Comparison of ENCODE assay signal across 8 cellular contexts in the genomic region with DNA sequence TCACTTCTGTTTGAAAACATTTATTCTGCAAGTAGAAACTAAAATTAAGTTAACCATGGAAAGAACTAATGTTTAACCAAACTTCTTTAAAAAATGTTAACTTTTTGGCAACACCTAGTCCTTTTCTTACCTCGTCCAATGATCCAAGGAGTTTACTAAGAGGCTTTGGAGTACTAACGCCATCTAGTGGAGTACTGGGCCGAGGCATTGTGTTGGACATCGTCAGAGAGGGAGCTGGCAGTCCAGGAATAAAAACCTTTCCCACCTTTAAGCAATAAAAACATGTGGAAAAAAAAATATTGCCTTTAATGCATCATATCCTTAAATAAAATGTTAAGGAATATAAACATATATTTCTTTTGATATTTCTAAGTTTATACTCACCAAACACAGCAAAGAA. TPM values are rescaled to one million over a fixed set of nuclear protein-coding genes. Genes with fewer than 3 reads are reported as not detected.
DNase-seq lines count a peak whose midpoint lies in the region; ATAC-seq and TF ChIP-seq lines count a peak whose summit lies in the region.
"Not testable (repeated sequence)": the region's sequence is repeated elsewhere in the genome, so short reads cannot be mapped to it uniquely, and the experiment has no call there.

No MANE protein-coding gene starts in this region.

- H3K9me3 ChIP-seq in Panc1 (ENCODE audit: control insufficient read depth, insufficient read depth, low read depth, low read length); colonic mucosa; left ventricle myocardium inferior (replicated peaks); tibial artery: not testable (repeated sequence)

- H3K36me3 Mint-ChIP-seq in activated CD4-positive, alpha-beta memory T cell treated with anti-CD3 and anti-CD28 coated beads for 36 hours, result peaks cover 26% of the 10 kb centered on the region

- H3K36me3 ChIP-seq in Panc1 (ENCODE audit: control insufficient read depth, insufficient read depth, low read length); colonic mucosa: not testable (repeated sequence)
- H3K36me3 ChIP-seq in left ventricle myocardium inferior, result peaks cover 12% of the 10 kb centered on the region
- peaks cover 0 to 12% (median 0%) of the 10 kb centered on the region in 3 donors for H3K36me3 ChIP-seq in tibial artery

- POLR2A ChIA-PET in Panc1 (lab: Charles Lee); activated CD4-positive, alpha-beta memory T cell treated with anti-CD3 and anti-CD28 coated beads for 36 hours (lab: Charles Lee): not testable (repeated sequence)

- peak; percentile 54 for DNase-seq in DMS 273 (lab: John Stamatoyannopoulos, UW; ENCODE audit: unreplicated experiment)
- peak; percentile 27 to 28 for DNase-seq in Kasumi-1 (lab: John Stamatoyannopoulos, UW)
- DNase-seq in Panc1 (ENCODE audit: low read depth, low spot score); left ventricle myocardium inferior: not testable (repeated sequence)
- DNase-seq in activated CD4-positive, alpha-beta memory T cell treated with anti-CD3 and anti-CD28 coated beads for 36 hours, result peak; percentile 42
- DNase-seq in colonic mucosa, result peak; percentile 46
- peak; percentile 5 for DNase-seq in non-pigmented ciliary epithelial cell (ENCODE audit: low read depth)
- DNase-seq in tibial artery, result peak in 1 of 2 donors; percentile 29

- not testable (repeated sequence) for H3K4me1 ChIP-seq in Panc1 (ENCODE audit: control insufficient read depth, insufficient read depth, low read length); colonic mucosa; left ventricle myocardium inferior
- H3K4me1 ChIP-seq in tibial artery, result peaks cover 0 to 15% (median 0%) of the 10 kb centered on the region in 4 donors

- ATAC-seq in Panc1, result peak; percentile 88

- H3K4me3 ChIP-seq in Panc1 (ENCODE audit: low read depth in 2 of 2, low read length in 2 of 2); colonic mucosa; left ventricle myocardium inferior; tibial artery: not testable (repeated sequence)

- intact Hi-C loops in Panc1 (cut with micrococcal nuclease; ENCODE audit: unreplicated experiment); activated CD4-positive, alpha-beta memory T cell treated with anti-CD3 and anti-CD28 coated beads for 36 hours (cut with micrococcal nuclease); colonic mucosa (cut with DNase I); left ventricle myocardium inferior (cut with micrococcal nuclease); tibial artery (cut with DNase I; ENCODE audit: low total_unique reads): not testable (repeated sequence)

- in situ Hi-C loops in Panc1 (cut with HindIII; ENCODE audit: low pct_unique_long_range_greater_than_20kb, low sequenced_read_pairs), result not testable (repeated sequence)

- CTCF ChIA-PET in Panc1 (lab: Charles Lee); activated CD4-positive, alpha-beta memory T cell treated with anti-CD3 and anti-CD28 coated beads for 36 hours (lab: Charles Lee): not testable (repeated sequence)

- H3K9ac ChIP-seq in colonic mucosa (ENCODE audit: low read depth in 2 of 2, low read length in 2 of 2), result not testable (repeated sequence)

- not testable (repeated sequence) for H3K4me3 Mint-ChIP-seq in activated CD4-positive, alpha-beta memory T cell treated with anti-CD3 and anti-CD28 coated beads for 36 hours

- not testable (repeated sequence) for H3K27ac ChIP-seq in Panc1 (ENCODE audit: low read length); colonic mucosa; left ventricle myocardium inferior (replicated peaks)
- peak overlapping the region in 1 of 2 donors; percentile 37 for H3K27ac ChIP-seq in tibial artery

- not testable (repeated sequence) for BruUV-seq in Panc1 (replicated peaks; lab: Mats Ljungman, UMichigan)

- H3K27me3 Mint-ChIP-seq in activated CD4-positive, alpha-beta memory T cell treated with anti-CD3 and anti-CD28 coated beads for 36 hours, result not testable (repeated sequence)

- H3K27ac Mint-ChIP-seq in activated CD4-positive, alpha-beta memory T cell treated with anti-CD3 and anti-CD28 coated beads for 36 hours, result not testable (repeated sequence)

- H3K27me3 ChIP-seq in Panc1 (ENCODE audit: control insufficient read depth, insufficient read depth, low read length); colonic mucosa; left ventricle myocardium inferior (ENCODE audit: low read depth); tibial artery: not testable (repeated sequence)

- H3K9me3 Mint-ChIP-seq in activated CD4-positive, alpha-beta memory T cell treated with anti-CD3 and anti-CD28 coated beads for 36 hours, result not testable (repeated sequence)

- H3K4me1 Mint-ChIP-seq in activated CD4-positive, alpha-beta memory T cell treated with anti-CD3 and anti-CD28 coated beads for 36 hours (ENCODE audit: low read depth), result not testable (repeated sequence)

- peak; percentile 79 for TF ChIP-seq CTCF in Panc1 (IDR thresholded peaks at IDR 0.05)
- peak; percentile 34 for TF ChIP-seq CTCF in colonic mucosa (IDR thresholded peaks at IDR 0.05)
- TF ChIP-seq CTCF in left ventricle myocardium inferior (IDR thresholded peaks at IDR 0.05; ENCODE audit: borderline replicate concordance), result peak; percentile 62
- peak; percentile 32 to 48 for TF ChIP-seq CTCF in tibial artery (IDR thresholded peaks at IDR 0.05)

RNA-seq across cellular contexts. Expression of a gene that starts 33.3 kb away (rescaled TPM):
- total RNA-seq in Panc1 (2021; ENCODE audit: unreplicated experiment) (75.1 TPM), colonic mucosa (10 to 100 TPM; 32.9 to 62.1 TPM), left ventricle myocardium inferior (17.0 TPM)
- 31.7 TPM for polyA plus RNA-seq in Panc1 (2012; ENCODE audit: insufficient read length)
- total RNA-seq in activated CD4-positive, alpha-beta memory T cell treated with anti-CD3 and anti-CD28 coated beads for 36 hours, result 10 to 100 TPM; 88.8 to 90.2 TPM

RNA-seq across cellular contexts. Expression of a gene that starts 47.8 kb away (rescaled TPM):
- total RNA-seq in Panc1 (2021; ENCODE audit: unreplicated experiment), result 14.5 TPM
- 7.4 TPM for polyA plus RNA-seq in Panc1 (2012; ENCODE audit: insufficient read length)
- 1 to 10 TPM; 1.0 to 1.2 TPM for total RNA-seq in activated CD4-positive, alpha-beta memory T cell treated with anti-CD3 and anti-CD28 coated beads for 36 hours
- 1 to 10 TPM; 3.9 TPM for total RNA-seq in colonic mucosa
- total RNA-seq in left ventricle myocardium inferior, result 4.7 TPM
